Comparison of ENCODE assay signal across 9 cellular contexts in the genomic region with DNA sequence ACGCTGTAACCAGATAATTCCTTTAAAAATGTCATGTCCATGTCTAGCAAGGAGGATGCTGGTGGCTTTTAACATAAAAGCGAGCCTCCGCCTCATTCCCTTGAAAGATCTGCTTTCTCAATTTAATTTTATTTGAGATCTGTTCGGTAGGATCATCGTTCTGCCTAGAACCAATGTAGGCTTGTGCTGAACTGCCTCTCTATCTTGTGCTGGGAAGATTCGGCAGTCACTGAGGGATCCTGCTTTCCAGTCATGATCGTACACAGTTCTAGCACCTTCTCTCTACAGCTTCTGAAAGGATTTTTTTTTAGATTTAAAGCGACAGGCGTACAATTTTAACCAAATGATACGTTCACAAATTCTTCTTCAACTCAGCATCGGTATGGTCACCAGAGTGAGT. TPM values are rescaled to one million over a fixed set of nuclear protein-coding genes. Genes with fewer than 3 reads are reported as not detected.
DNase-seq lines count a peak whose midpoint lies in the region; ATAC-seq and TF ChIP-seq lines count a peak whose summit lies in the region.
"Had no signal": no experiment of that assay in that cellular context is flagged by ENCODE, and none has a peak within 500 bp of the region (broad histone marks: within the 10 kb centered on the region; RNA-seq: fewer than 3 reads in every experiment).

No MANE protein-coding gene starts in this region.

- H3K27ac Mint-ChIP-seq in progenitor cell of endocrine pancreas = peak overlapping the region; percentile 71

- peaks cover 9% of the 10 kb centered on the region for H3K4me1 Mint-ChIP-seq in progenitor cell of endocrine pancreas (ENCODE audit: low read depth)

- TF ChIP-seq CTCF in progenitor cell of endocrine pancreas (IDR thresholded peaks at IDR 0.05; ENCODE audit: unreplicated experiment) = no peak

- no peaks in the 10 kb centered on the region for H3K27me3 Mint-ChIP-seq in progenitor cell of endocrine pancreas

- peak; percentile 57 for ATAC-seq in SK-N-SH treated with all-trans-retinoic acid at 6 μM for 48 hours
- ATAC-seq in stimulated activated naive CD8-positive, alpha-beta T cell treated with anti-CD3 and anti-CD28 coated beads, Interleukin-15, Interleukin-2, amounts not matched to agents 100 U/mL and 50 U/mL, for 24 hours = no peak
- ATAC-seq in GM19328 (IDR thresholded peaks at IDR 0.05; ENCODE audit: unreplicated experiment) = no peak

- H3K9me3 Mint-ChIP-seq in progenitor cell of endocrine pancreas (ENCODE audit: low read depth) = no peaks in the 10 kb centered on the region

- H3K36me3 Mint-ChIP-seq in progenitor cell of endocrine pancreas (ENCODE audit: insufficient read depth) = no peaks in the 10 kb centered on the region

- peak; percentile 59 for DNase-seq in EH (ENCODE audit: low read depth)
- DNase-seq in glomerular visceral epithelial cell (ENCODE audit: extremely low spot score) = peak; percentile 13
- no peak for DNase-seq in progenitor cell of endocrine pancreas (ENCODE audit: low spot score, unreplicated experiment)
- DNase-seq in dermis blood vessel endothelial cell = no peak
- DNase-seq in NCI-H187 treated with DMSO at 0.1 percent for 48 hours (lab: John Stamatoyannopoulos, UW) = no peak
- DNase-seq in stimulated activated naive CD8-positive, alpha-beta T cell treated with anti-CD3 and anti-CD28 coated beads, Interleukin-15, Interleukin-2, amounts not matched to agents 100 U/mL and 50 U/mL, for 24 hours = no peak
- DNase-seq: stimulated activated CD4-positive, alpha-beta T cell treated with anti-CD3 and anti-CD28 coated beads, Interleukin-1b, Interleukin-23, amount 100 ng/mL, for 48 hours had no signal

- peak overlapping the region; percentile 45 for H3K4me3 Mint-ChIP-seq in progenitor cell of endocrine pancreas (ENCODE audit: low read depth)

TF ChIP-seq in SK-N-SH treated with all-trans-retinoic acid at 6 μM for 48 hours, 23 proteins besides CTCF, POLR2A, EP300 and RAD21:
- TF ChIP-seq ZFP30 (CRISPR knock-in tag; IDR thresholded peaks at IDR 0.05) (no peak), ARNTL (CRISPR knock-in tag; IDR thresholded peaks at IDR 0.05; ENCODE audit: borderline replicate concordance, low read depth) (no peak), PPARA (CRISPR knock-in tag; IDR thresholded peaks at IDR 0.05; ENCODE audit: borderline replicate concordance) (no peak), ISL1 (CRISPR knock-in tag; IDR thresholded peaks at IDR 0.05) (no peak), GLIS3 (CRISPR knock-in tag; IDR thresholded peaks at IDR 0.05) (no peak), TCF4 (CRISPR knock-in tag; IDR thresholded peaks at IDR 0.05; ENCODE audit: borderline replicate concordance) (no peak)
- TF ChIP-seq, protein P1, sequence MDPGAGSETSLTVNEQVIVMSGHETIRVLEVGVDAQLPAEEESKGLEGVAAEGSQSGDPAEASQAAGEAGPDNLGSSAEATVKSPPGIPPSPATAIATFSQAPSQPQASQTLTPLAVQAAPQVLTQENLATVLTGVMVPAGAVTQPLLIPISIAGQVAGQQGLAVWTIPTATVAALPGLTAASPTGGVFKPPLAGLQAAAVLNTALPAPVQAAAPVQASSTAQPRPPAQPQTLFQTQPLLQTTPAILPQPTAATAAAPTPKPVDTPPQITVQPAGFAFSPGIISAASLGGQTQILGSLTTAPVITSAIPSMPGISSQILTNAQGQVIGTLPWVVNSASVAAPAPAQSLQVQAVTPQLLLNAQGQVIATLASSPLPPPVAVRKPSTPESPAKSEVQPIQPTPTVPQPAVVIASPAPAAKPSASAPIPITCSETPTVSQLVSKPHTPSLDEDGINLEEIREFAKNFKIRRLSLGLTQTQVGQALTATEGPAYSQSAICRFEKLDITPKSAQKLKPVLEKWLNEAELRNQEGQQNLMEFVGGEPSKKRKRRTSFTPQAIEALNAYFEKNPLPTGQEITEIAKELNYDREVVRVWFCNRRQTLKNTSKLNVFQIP (CRISPR knock-in tag; IDR thresholded peaks at IDR 0.05; ENCODE audit: borderline replicate concordance, low read depth) = no peak
- TF ChIP-seq, protein P2, sequence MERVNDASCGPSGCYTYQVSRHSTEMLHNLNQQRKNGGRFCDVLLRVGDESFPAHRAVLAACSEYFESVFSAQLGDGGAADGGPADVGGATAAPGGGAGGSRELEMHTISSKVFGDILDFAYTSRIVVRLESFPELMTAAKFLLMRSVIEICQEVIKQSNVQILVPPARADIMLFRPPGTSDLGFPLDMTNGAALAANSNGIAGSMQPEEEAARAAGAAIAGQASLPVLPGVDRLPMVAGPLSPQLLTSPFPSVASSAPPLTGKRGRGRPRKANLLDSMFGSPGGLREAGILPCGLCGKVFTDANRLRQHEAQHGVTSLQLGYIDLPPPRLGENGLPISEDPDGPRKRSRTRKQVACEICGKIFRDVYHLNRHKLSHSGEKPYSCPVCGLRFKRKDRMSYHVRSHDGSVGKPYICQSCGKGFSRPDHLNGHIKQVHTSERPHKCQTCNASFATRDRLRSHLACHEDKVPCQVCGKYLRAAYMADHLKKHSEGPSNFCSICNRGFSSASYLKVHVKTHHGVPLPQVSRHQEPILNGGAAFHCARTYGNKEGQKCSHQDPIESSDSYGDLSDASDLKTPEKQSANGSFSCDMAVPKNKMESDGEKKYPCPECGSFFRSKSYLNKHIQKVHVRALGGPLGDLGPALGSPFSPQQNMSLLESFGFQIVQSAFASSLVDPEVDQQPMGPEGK (CRISPR knock-in tag; IDR thresholded peaks at IDR 0.05; ENCODE audit: borderline replicate concordance) = no peak
- TF ChIP-seq, protein P3, sequence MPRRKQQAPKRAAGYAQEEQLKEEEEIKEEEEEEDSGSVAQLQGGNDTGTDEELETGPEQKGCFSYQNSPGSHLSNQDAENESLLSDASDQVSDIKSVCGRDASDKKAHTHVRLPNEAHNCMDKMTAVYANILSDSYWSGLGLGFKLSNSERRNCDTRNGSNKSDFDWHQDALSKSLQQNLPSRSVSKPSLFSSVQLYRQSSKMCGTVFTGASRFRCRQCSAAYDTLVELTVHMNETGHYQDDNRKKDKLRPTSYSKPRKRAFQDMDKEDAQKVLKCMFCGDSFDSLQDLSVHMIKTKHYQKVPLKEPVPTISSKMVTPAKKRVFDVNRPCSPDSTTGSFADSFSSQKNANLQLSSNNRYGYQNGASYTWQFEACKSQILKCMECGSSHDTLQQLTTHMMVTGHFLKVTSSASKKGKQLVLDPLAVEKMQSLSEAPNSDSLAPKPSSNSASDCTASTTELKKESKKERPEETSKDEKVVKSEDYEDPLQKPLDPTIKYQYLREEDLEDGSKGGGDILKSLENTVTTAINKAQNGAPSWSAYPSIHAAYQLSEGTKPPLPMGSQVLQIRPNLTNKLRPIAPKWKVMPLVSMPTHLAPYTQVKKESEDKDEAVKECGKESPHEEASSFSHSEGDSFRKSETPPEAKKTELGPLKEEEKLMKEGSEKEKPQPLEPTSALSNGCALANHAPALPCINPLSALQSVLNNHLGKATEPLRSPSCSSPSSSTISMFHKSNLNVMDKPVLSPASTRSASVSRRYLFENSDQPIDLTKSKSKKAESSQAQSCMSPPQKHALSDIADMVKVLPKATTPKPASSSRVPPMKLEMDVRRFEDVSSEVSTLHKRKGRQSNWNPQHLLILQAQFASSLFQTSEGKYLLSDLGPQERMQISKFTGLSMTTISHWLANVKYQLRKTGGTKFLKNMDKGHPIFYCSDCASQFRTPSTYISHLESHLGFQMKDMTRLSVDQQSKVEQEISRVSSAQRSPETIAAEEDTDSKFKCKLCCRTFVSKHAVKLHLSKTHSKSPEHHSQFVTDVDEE (CRISPR knock-in tag; IDR thresholded peaks at IDR 0.05) = no peak
TF ChIP-seq in SK-N-SH treated with all-trans-retinoic acid at 6 μM for 48 hours: peak in this region for 0.

RNA-seq across cellular contexts. Expression of a gene that starts 54.3 kb away (rescaled TPM):
- 216 and 224 TPM in 2 replicates for total RNA-seq in progenitor cell of endocrine pancreas
- 164 and 193 TPM in 2 replicates for total RNA-seq in dermis blood vessel endothelial cell

Comparison
In these comparisons a context has a peak if more than half of its experiments do, and no peak if none do; other contexts are left out.
1. DNase-seq: peak in EH (single experiment) and glomerular visceral epithelial cell (single experiment); none in progenitor cell of endocrine pancreas (single experiment), dermis blood vessel endothelial cell (single experiment), NCI-H187 treated with DMSO at 0.1 percent for 48 hours (single experiment) and stimulated activated naive CD8-positive, alpha-beta T cell treated with anti-CD3 and anti-CD28 coated beads, Interleukin-15, Interleukin-2, amounts not matched to agents 100 U/mL and 50 U/mL, for 24 hours (single experiment).